Comparison of ENCODE assay signal across 23 cellular contexts in genomic region chr2:26986576-26986975, GRCh38. TPM values are rescaled to one million over a fixed set of nuclear protein-coding genes. Genes with fewer than 3 reads are reported as not detected.
DNase-seq lines count a peak whose midpoint lies in the region; ATAC-seq and TF ChIP-seq lines count a peak whose summit lies in the region.
"Had no signal": no experiment of that assay in that cellular context is flagged by ENCODE, and none has a peak within 500 bp of the region (broad histone marks: within the 10 kb centered on the region; RNA-seq: fewer than 3 reads in every experiment).

No MANE protein-coding gene starts in this region.

- no peaks in the 10 kb centered on the region for H3K27me3 Mint-ChIP-seq in MCF 10A (ENCODE audit: insufficient read depth, unreplicated experiment)
- peaks cover 8% of the 10 kb centered on the region for H3K27me3 Mint-ChIP-seq in activated CD8-positive, alpha-beta T cell treated with anti-CD3 and anti-CD28 coated beads, Interleukin-2, amount 10 ng/mL, durations not matched to agents 7 days and 5 days (ENCODE audit: low read depth)

- H3K27ac ChIP-seq in breast epithelium, result no peak overlapping the region
- H3K27ac ChIP-seq: 22Rv1, RWPE1 had no signal

- H3K4me3 ChIP-seq in breast epithelium, result no peak overlapping the region
- H3K4me3 ChIP-seq: GM12878, GM23338, K562 had no signal

- peaks cover 19% of the 10 kb centered on the region for H3K4me1 Mint-ChIP-seq in MCF 10A (ENCODE audit: insufficient read depth, unreplicated experiment)
- no peaks in the 10 kb centered on the region for H3K4me1 Mint-ChIP-seq in activated CD8-positive, alpha-beta T cell treated with anti-CD3 and anti-CD28 coated beads, Interleukin-2, amount 10 ng/mL, durations not matched to agents 7 days and 5 days (ENCODE audit: low read depth)

- peaks cover 0 to 11% of the 10 kb centered on the region in 2 donors for H3K4me1 ChIP-seq in breast epithelium

- BruUV-seq in MCF 10A (replicated peaks; lab: Mats Ljungman, UMichigan), result no TSS peak

- no peaks in the 10 kb centered on the region for H3K27me3 ChIP-seq in breast epithelium

- no peaks in the 10 kb centered on the region for H3K9me3 ChIP-seq in breast epithelium

- no peaks in the 10 kb centered on the region for H3K9me3 Mint-ChIP-seq in MCF 10A (ENCODE audit: unreplicated experiment)
- no peaks in the 10 kb centered on the region for H3K9me3 Mint-ChIP-seq in activated CD8-positive, alpha-beta T cell treated with anti-CD3 and anti-CD28 coated beads, Interleukin-2, amount 10 ng/mL, durations not matched to agents 7 days and 5 days (ENCODE audit: insufficient read depth)
- H3K9me3 Mint-ChIP-seq: GM23338, H9 had no signal

- H3K36me3 ChIP-seq in breast epithelium, result no peaks in the 10 kb centered on the region

- ATAC-seq in SK-N-SH treated with all-trans-retinoic acid at 6 μM for 48 hours (no peak), HG03097 (IDR thresholded peaks at IDR 0.05; ENCODE audit: low FRiP score, unreplicated experiment) (no peak)
- ATAC-seq in activated CD8-positive, alpha-beta T cell treated with anti-CD3 and anti-CD28 coated beads, Interleukin-2, amount 10 ng/mL, durations not matched to agents 7 days and 5 days, result no peak
- ATAC-seq: GM12878, GM23338, K562 had no signal

- POLR2A ChIA-PET in MCF 10A (lab: Yijun Ruan, JAX), result interaction anchor here (0.6 kb wide), 1 partner anchor 13 kb away, joined by 3 read pairs; no protein-coding TSS in a partner anchor
- POLR2A ChIA-PET in activated CD8-positive, alpha-beta T cell treated with anti-CD3 and anti-CD28 coated beads, Interleukin-2, amount 10 ng/mL, durations not matched to agents 7 days and 5 days (lab: Charles Lee), result no interaction called here

- no peak overlapping the region for H3K4me3 Mint-ChIP-seq in MCF 10A (ENCODE audit: unreplicated experiment)
- H3K4me3 Mint-ChIP-seq in activated CD8-positive, alpha-beta T cell treated with anti-CD3 and anti-CD28 coated beads, Interleukin-2, amount 10 ng/mL, durations not matched to agents 7 days and 5 days, result no peak overlapping the region
- H3K4me3 Mint-ChIP-seq: GM23338, H9 had no signal

- TF ChIP-seq POLR2A in breast epithelium (IDR thresholded peaks at IDR 0.05), result no peak

- no peak overlapping the region for H3K27ac Mint-ChIP-seq in MCF 10A (ENCODE audit: low read depth, unreplicated experiment)
- H3K27ac Mint-ChIP-seq in activated CD8-positive, alpha-beta T cell treated with anti-CD3 and anti-CD28 coated beads, Interleukin-2, amount 10 ng/mL, durations not matched to agents 7 days and 5 days, result no peak overlapping the region
- H3K27ac Mint-ChIP-seq: GM23338, H9 had no signal

- DNase-seq in MCF 10A (ENCODE audit: unreplicated experiment), result peak; percentile 13
- DNase-seq in breast epithelium (ENCODE audit: low spot score in 2 of 2), result no peak
- peak; percentile 9 for DNase-seq in kidney tubule cell (ENCODE audit: low spot score)
- DNase-seq in posterior vena cava (ENCODE audit: low spot score), result no peak
- no peak for DNase-seq in NCI-H774 (lab: John Stamatoyannopoulos, UW)
- no peak for DNase-seq in activated CD8-positive, alpha-beta T cell treated with anti-CD3 and anti-CD28 coated beads, Interleukin-2, amount 10 ng/mL, durations not matched to agents 7 days and 5 days
- DNase-seq: GDM1, H9, Kasumi-1, NCI-H1092, NCI-H1417 treated with DMSO at 0.1 percent for 48 hours, NCI-H1694 treated with DMSO at 0.1 percent for 48 hours, NCI-H2081, NCI-H2171, NCI-H524 treated with DMSO at 0.1 percent for 48 hours, SHP77 had no signal

- peaks cover 5% of the 10 kb centered on the region for H3K36me3 Mint-ChIP-seq in MCF 10A (ENCODE audit: insufficient read depth, unreplicated experiment)
- H3K36me3 Mint-ChIP-seq in activated CD8-positive, alpha-beta T cell treated with anti-CD3 and anti-CD28 coated beads, Interleukin-2, amount 10 ng/mL, durations not matched to agents 7 days and 5 days (ENCODE audit: low read depth), result no peaks in the 10 kb centered on the region

- intact Hi-C loops in MCF 10A (cut with micrococcal nuclease), result no loop called here
- intact Hi-C loops in breast epithelium (cut with DNase I; ENCODE audit: low total_unique reads), result no loop called here
- intact Hi-C loops in posterior vena cava (cut with DNase I), result no loop called here

- TF ChIP-seq CTCF in MCF 10A (IDR thresholded peaks at IDR 0.05; ENCODE audit: unreplicated experiment) (no peak), breast epithelium (IDR thresholded peaks at IDR 0.05) (no peak)

- CTCF ChIA-PET in MCF 10A (lab: Yijun Ruan, JAX), result interaction anchor here (0.5 to 5.2 kb wide), 5 partner anchors 24 to 297 kb away, joined by 3 to 25 read pairs (median 4); no protein-coding TSS in a partner anchor
- CTCF ChIA-PET in activated CD8-positive, alpha-beta T cell treated with anti-CD3 and anti-CD28 coated beads, Interleukin-2, amount 10 ng/mL, durations not matched to agents 7 days and 5 days (lab: Charles Lee), result no interaction called here

TF ChIP-seq in SK-N-SH treated with all-trans-retinoic acid at 6 μM for 48 hours, 23 proteins besides CTCF, POLR2A, EP300 and RAD21:
- TF ChIP-seq ZNF8 (CRISPR knock-in tag; IDR thresholded peaks at IDR 0.05), result no peak
- no peak for TF ChIP-seq ZNF565 (CRISPR knock-in tag; conservative IDR thresholded peaks at IDR 0.05; ENCODE audit: low read depth)
- TF ChIP-seq PPARA (CRISPR knock-in tag; IDR thresholded peaks at IDR 0.05; ENCODE audit: borderline replicate concordance), result no peak
- TF ChIP-seq RARB (CRISPR knock-in tag; IDR thresholded peaks at IDR 0.05), result no peak
- TF ChIP-seq ZFP30 (CRISPR knock-in tag; IDR thresholded peaks at IDR 0.05), result peak; percentile 40; the same call in 1 of the 2 replicates
- no peak for TF ChIP-seq ZNF70 (CRISPR knock-in tag; IDR thresholded peaks at IDR 0.05)
- no peak for TF ChIP-seq ARNTL (CRISPR knock-in tag; IDR thresholded peaks at IDR 0.05; ENCODE audit: borderline replicate concordance, low read depth)

RNA-seq across cellular contexts. Expression of gene MAPRE3, which starts 16.1 kb away (rescaled TPM):
- 18.0 and 26.0 TPM in 2 replicates for total RNA-seq in MCF 10A (2022)
- 10 to 100 TPM; 10.6 to 21.3 (median 19.9) TPM for total RNA-seq in breast epithelium
- 10 to 100 TPM; 11.4 to 16.3 TPM for total RNA-seq in posterior vena cava
- under 1 TPM; 0.52 to 0.95 TPM for total RNA-seq in activated CD8-positive, alpha-beta T cell treated with anti-CD3 and anti-CD28 coated beads, Interleukin-2, amount 10 ng/mL, durations not matched to agents 7 days and 5 days

RNA-seq across cellular contexts. Expression of gene TMEM214, which starts 46.2 kb away (rescaled TPM):
- total RNA-seq in MCF 10A (2022), result 118 and 138 TPM in 2 replicates
- 10 to 100 TPM; 41.1 to 56.0 (median 47.3) TPM for total RNA-seq in breast epithelium
- 10 to 100 TPM; 68.0 to 69.8 TPM for total RNA-seq in posterior vena cava
- 10 to 100 TPM; 73.7 to 75.6 TPM for total RNA-seq in activated CD8-positive, alpha-beta T cell treated with anti-CD3 and anti-CD28 coated beads, Interleukin-2, amount 10 ng/mL, durations not matched to agents 7 days and 5 days

Comparison
In these comparisons a context has a peak if more than half of its experiments do, and no peak if none do; other contexts are left out.
1. DNase-seq: peak in MCF 10A (single experiment) and kidney tubule cell (single experiment); none in breast epithelium (0 of 2), posterior vena cava (single experiment), NCI-H774 (single experiment) and activated CD8-positive, alpha-beta T cell treated with anti-CD3 and anti-CD28 coated beads, Interleukin-2, amount 10 ng/mL, durations not matched to agents 7 days and 5 days (single experiment).